In the genomic region with DNA sequence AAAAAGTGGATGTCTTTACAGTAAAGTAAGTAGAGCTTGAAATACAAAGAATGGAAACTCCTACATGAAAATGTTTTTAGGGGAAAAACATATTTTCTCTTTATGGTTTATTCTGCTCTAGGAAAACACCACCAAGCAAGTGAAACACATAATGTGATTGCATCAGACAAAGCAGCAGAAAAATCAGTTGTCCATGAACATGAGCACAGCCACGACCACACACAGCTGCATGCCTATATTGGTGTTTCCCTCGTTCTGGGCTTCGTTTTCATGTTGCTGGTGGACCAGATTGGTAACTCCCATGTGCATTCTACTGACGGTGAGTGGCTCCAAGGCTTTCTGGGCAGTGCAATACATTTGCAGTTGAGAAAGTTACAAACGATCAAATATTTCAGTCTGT, we compare ENCODE assay signal across 12 cellular contexts. TPM values are rescaled to one million over a fixed set of nuclear protein-coding genes. Genes with fewer than 3 reads are reported as not detected.
DNase-seq lines count a peak whose midpoint lies in the region; ATAC-seq, FAIRE-seq and TF ChIP-seq lines count a peak whose summit lies in the region.
"Had no signal": no experiment of that assay in that cellular context is flagged by ENCODE, and none has a peak within 500 bp of the region (broad histone marks: within the 10 kb centered on the region; RNA-seq: fewer than 3 reads in every experiment).

No MANE protein-coding gene starts in this region.

- H3K27ac ChIP-seq in GM12878 (ENCODE audit: control insufficient read depth, insufficient read depth) (peak overlapping the region; percentile 65), small intestine (ENCODE audit: low read depth in 1 of 2, low read length in 1 of 2) (no peak overlapping the region)
- H3K27ac ChIP-seq: gastroesophageal sphincter had no signal

- no peak overlapping the region for H2AFZ ChIP-seq in GM12878 (ENCODE audit: control insufficient read depth, low read depth, low read length)

- DNase-seq in GM10266 (ENCODE audit: extremely low spot score) (peak; percentile 57), GM12878 (ENCODE audit: low read depth, low spot score) (peak; percentile 58), small intestine (no peak), cerebellar cortex (ENCODE audit: low spot score) (no peak), NCI-H2107 treated with DMSO at 0.1 percent for 48 hours (lab: John Stamatoyannopoulos, UW; ENCODE audit: unreplicated experiment) (no peak)
- no peak for DNase-seq in activated effector memory CD4-positive, alpha-beta T cell treated with Interleukin-2 at 50 U/mL for 16 hours
- DNase-seq: NCI-H2171 treated with DMSO at 0.1 percent for 48 hours had no signal

- no peak for TF ChIP-seq RAD21 in GM12878 (IDR thresholded peaks at IDR 0.05; ENCODE audit: insufficient read depth, low read depth, low read length)

- H3K4me1 ChIP-seq in GM12878 (ENCODE audit: control insufficient read depth, insufficient read depth, low read length) (peaks cover 4% of the 10 kb centered on the region; the same call in 1 of the 2 replicates), small intestine (ENCODE audit: control insufficient read depth in 2 of 2, insufficient read depth in 1 of 2, low read depth in 1 of 2, low read length in 1 of 2) (no peaks in the 10 kb centered on the region)
- H3K4me1 ChIP-seq: gastroesophageal sphincter had no signal

- H3K9me3 ChIP-seq in GM12878 (replicated peaks; ENCODE audit: control insufficient read depth, insufficient read depth, low read length) (no peaks in the 10 kb centered on the region), small intestine (ENCODE audit: control insufficient read depth, low read depth) (no peaks in the 10 kb centered on the region)
- H3K9me3 ChIP-seq: gastroesophageal sphincter had no signal

- H3K27me3 ChIP-seq in GM12878 (replicated peaks in 1 of 2; ENCODE audit: control insufficient read depth in 2 of 2, insufficient read depth in 2 of 2, low read length in 1 of 2), result no peaks in the 10 kb centered on the region
- H3K27me3 ChIP-seq in small intestine (ENCODE audit: control insufficient read depth in 2 of 2, insufficient read depth in 2 of 2, low read length in 2 of 2), result no peaks in the 10 kb centered on the region
- H3K27me3 ChIP-seq: gastroesophageal sphincter had no signal

- H3K36me3 ChIP-seq in GM12878 (ENCODE audit: control insufficient read depth in 2 of 2, insufficient read depth in 2 of 2, low read length in 1 of 2), result peaks cover 2 to 14% of the 10 kb centered on the region in 2 experiments
- H3K36me3 ChIP-seq in small intestine (ENCODE audit: control insufficient read depth in 2 of 2, insufficient read depth in 2 of 2, low read length in 2 of 2), result peaks cover 0 to 6% of the 10 kb centered on the region in 2 donors

- POLR2A ChIA-PET in GM12878 (lab: Charles Lee), result interaction anchor here (0.5 to 2.9 kb wide), 4 partner anchors 40 to 332 kb away, joined by 3 to 22 read pairs (median 8); partner anchors contain the start of genes ERH and SLC39A9

- CTCF ChIA-PET in GM12878 (lab: Yijun Ruan, JAX), result interaction anchor here (0.6 to 2.3 kb wide), 7 partner anchors 14 to 312 kb away, joined by 3 to 15 read pairs (median 6); no protein-coding TSS in a partner anchor

- RAD21 ChIA-PET in GM12878 (lab: Charles Lee; ENCODE audit: unreplicated experiment), result interaction anchor here (1.2 to 3.1 kb wide), 8 partner anchors 18 to 139 kb away, joined by 3 to 18 read pairs (median 4); partner anchors contain the start of genes ERH and SLC39A9

- H3K4me3 ChIP-seq in GM12878, result no peak overlapping the region
- H3K4me3 ChIP-seq in small intestine (ENCODE audit: low read depth in 1 of 2, low read length in 2 of 2), result no peak overlapping the region
- H3K4me3 ChIP-seq: gastroesophageal sphincter had no signal

- in situ Hi-C loops in GM12878 (cut with MboI), result no loop called here

- BruUV-seq in GM12878 (replicated peaks; lab: Mats Ljungman, UMichigan), result no TSS peak

- FAIRE-seq in GM12878 (lab: Jason Lieb, UNC) (peak; percentile 81), small intestine (lab: Jason Lieb, UNC) (no peak)

- ATAC-seq in GM19395 (IDR thresholded peaks at IDR 0.05; ENCODE audit: unreplicated experiment) (peak; percentile 70), HG03139 (IDR thresholded peaks at IDR 0.05; ENCODE audit: unreplicated experiment) (peak; percentile 75), GM12878 (peak; percentile 95)
- ATAC-seq: gastroesophageal sphincter had no signal

- peaks cover 2% of the 10 kb centered on the region for H3K79me2 ChIP-seq in GM12878 (ENCODE audit: control insufficient read depth, insufficient read depth, low read length)

- intact Hi-C loops in GM12878 (cut with micrococcal nuclease; ENCODE audit: unreplicated experiment), result loop anchor here (2.0 kb wide), 1 partner anchor 41 kb away; no protein-coding TSS in a partner anchor

- TF ChIP-seq CTCF in GM10266 (IDR thresholded peaks at IDR 0.05; ENCODE audit: control insufficient read depth, insufficient read depth, low read depth, missing control alignments), result no peak
- TF ChIP-seq CTCF in GM12878 (IDR thresholded peaks at IDR 0.05 in 2 of 3, conservative IDR thresholded peaks at IDR 0.05 in 1 of 3; ENCODE audit: control insufficient read depth in 2 of 3, extremely low read depth in 1 of 3, insufficient read depth in 1 of 3, low read depth in 3 of 3, low read length in 3 of 3), result no peak

- TF ChIP-seq POLR2A in GM12878 (IDR thresholded peaks at IDR 0.05; ENCODE audit: low read depth, low read length), result peak; percentile 57

- no peak overlapping the region; the same call in 1 of the 2 replicates for H3K4me2 ChIP-seq in GM12878 (ENCODE audit: control insufficient read depth, insufficient read depth)

- SMC1A ChIA-PET in GM12878 (lab: Charles Lee; ENCODE audit: uncharacterized antibody, unreplicated experiment), result interaction anchor here (0.6 to 3.6 kb wide), 16 partner anchors 12 to 199 kb away, joined by 3 to 22 read pairs (median 4); partner anchors contain the start of genes ERH and SLC39A9

- WGBS in GM12878 (ENCODE audit: insufficient coverage, insufficient replicate concordance, low lambda C conversion rate, missing lambda C conversion rate), result 1% methylated on average over 5 of the region's 5 CpGs
- WGBS in small intestine, 3 donors, result 87 to 89% (median 87%) methylated on average over 5 of the region's 5 CpGs

- no peaks in the 10 kb centered on the region for H4K20me1 ChIP-seq in GM12878 (ENCODE audit: control insufficient read depth, insufficient read depth)

- 0 out of 2 replicates have a peak overlapping the region, but pooled peaks have one; percentile 13 for H3K9ac ChIP-seq in GM12878 (ENCODE audit: control insufficient read depth, insufficient read depth, low read length)

- no peak for TF ChIP-seq EP300 in GM12878 (IDR thresholded peaks at IDR 0.05; ENCODE audit: borderline replicate concordance in 1 of 2, control insufficient read depth in 1 of 2, low read depth in 2 of 2, low read length in 2 of 2)

RNA-seq across cellular contexts. Expression of gene PLEKHD1, which starts 42.6 kb away (rescaled TPM):
- 0.15 and 0.21 TPM in 2 replicates for total RNA-seq in GM12878 (2013; cell fraction: nucleolus; rRNA removed)
- total RNA-seq in GM12878 (2014; rRNA removed) (0.06 TPM in 1 of 2 replicates, not detected in the other), GM12878 (2014; rRNA removed; fragmentation: Illumina TruSeq; extraction: Trizol) (0.05 TPM in 1 of 2 replicates, not detected in the other), GM12878 (2021) (0.08 TPM in 1 of 2 replicates, not detected in the other)
- not detected for polyA plus RNA-seq in GM12878 (2011; ENCODE audit: low read depth)
- polyA plus RNA-seq in GM12878 (2011; rRNA removed) (0.01 and 0.03 TPM in 2 replicates), GM12878 (2014; fragmentation: Illumina TruSeq; extraction: Trizol) (0.01 TPM in 1 of 2 replicates, not detected in the other), GM12878 (2014; fragmentation: Nextera tagmentation; extraction: Ambion mirVana) (not detected), GM12878 (2014; rRNA removed) (0.03 TPM in 1 of 2 replicates, not detected in the other), GM12878 (2016; fragmentation: Nextera tagmentation; extraction: Ambion mirVana) (not detected), small intestine (under 1 TPM in 2 of 3 donors, not detected in 1; under 0.01 to 0.04 TPM)
- polyA plus RNA-seq in GM12878 (2011; cell fraction: cytosol; rRNA removed), result 0.01 and 0.02 TPM in 2 replicates
- polyA plus RNA-seq in GM12878 (2011; cell fraction: nucleus; rRNA removed), result 0.06 TPM in 2 replicates
- polyA plus RNA-seq in GM12878 (2012), result 0.01 and 0.04 TPM in 2 replicates
- not detected in 2 replicates for polyA minus RNA-seq in GM12878 (2011; rRNA and poly(A)+ RNA removed)
- polyA minus RNA-seq in GM12878 (2011; cell fraction: cytosol; rRNA and poly(A)+ RNA removed), result not detected in 2 replicates
- not detected in 2 replicates for polyA minus RNA-seq in GM12878 (2011; cell fraction: nucleus; rRNA and poly(A)+ RNA removed)
- total RNA-seq: HT1080, SK-MEL-5 had no signal

RNA-seq across cellular contexts. Expression of gene SLC39A9, which starts 43.5 kb away (rescaled TPM):
- total RNA-seq in GM12878 (2013; cell fraction: nucleolus; rRNA removed), result 143 and 144 TPM in 2 replicates
- total RNA-seq in GM12878 (2014; rRNA removed) (66.3 and 76.5 TPM in 2 replicates), GM12878 (2014; rRNA removed; fragmentation: Illumina TruSeq; extraction: Trizol) (65.4 and 69.1 TPM in 2 replicates), GM12878 (2021) (55.8 and 58.7 TPM in 2 replicates)
- 33.5 TPM for polyA plus RNA-seq in GM12878 (2011; ENCODE audit: low read depth)
- polyA plus RNA-seq in GM12878 (2011; rRNA removed) (109 and 121 TPM in 2 replicates), GM12878 (2014; fragmentation: Illumina TruSeq; extraction: Trizol) (50.2 and 58.3 TPM in 2 replicates), GM12878 (2014; fragmentation: Nextera tagmentation; extraction: Ambion mirVana) (10 to 100 TPM; 19.9 to 29.5 TPM), GM12878 (2014; rRNA removed) (35.1 and 40.9 TPM in 2 replicates), GM12878 (2016; fragmentation: Nextera tagmentation; extraction: Ambion mirVana) (10 to 100 TPM; 40.8 to 43.7 TPM), small intestine (10 to 100 TPM; 25.1 to 36.1 (median 27.1) TPM)
- polyA plus RNA-seq in GM12878 (2011; cell fraction: cytosol; rRNA removed), result 76.2 and 79.0 TPM in 2 replicates
- 58.8 and 86.5 TPM in 2 replicates for polyA plus RNA-seq in GM12878 (2011; cell fraction: nucleus; rRNA removed)
- polyA plus RNA-seq in GM12878 (2012), result 33.8 and 41.8 TPM in 2 replicates
- 237 and 247 TPM in 2 replicates for polyA minus RNA-seq in GM12878 (2011; rRNA and poly(A)+ RNA removed)
- 43.0 and 56.1 TPM in 2 replicates for polyA minus RNA-seq in GM12878 (2011; cell fraction: cytosol; rRNA and poly(A)+ RNA removed)
- polyA minus RNA-seq in GM12878 (2011; cell fraction: nucleus; rRNA and poly(A)+ RNA removed), result 41.6 and 49.9 TPM in 2 replicates

RNA-seq across cellular contexts. Expression of gene ERH, which starts 43.8 kb away (rescaled TPM):
- 77.0 and 96.5 TPM in 2 replicates for total RNA-seq in GM12878 (2013; cell fraction: nucleolus; rRNA removed)
- total RNA-seq in GM12878 (2014; rRNA removed), result 236 and 275 TPM in 2 replicates
- total RNA-seq in GM12878 (2014; rRNA removed; fragmentation: Illumina TruSeq; extraction: Trizol), result 440 and 441 TPM in 2 replicates
- 375 and 388 TPM in 2 replicates for total RNA-seq in GM12878 (2021)
- polyA plus RNA-seq in GM12878 (2011; ENCODE audit: low read depth), result 97.7 TPM
- polyA plus RNA-seq in GM12878 (2011; rRNA removed), result 491 and 785 TPM in 2 replicates
- polyA plus RNA-seq in GM12878 (2011; cell fraction: cytosol; rRNA removed), result 225 and 239 TPM in 2 replicates
- 76.8 and 103 TPM in 2 replicates for polyA plus RNA-seq in GM12878 (2011; cell fraction: nucleus; rRNA removed)
- polyA plus RNA-seq in GM12878 (2012), result 230 and 359 TPM in 2 replicates
- polyA plus RNA-seq in GM12878 (2014; fragmentation: Illumina TruSeq; extraction: Trizol), result 390 and 413 TPM in 2 replicates
- polyA plus RNA-seq in GM12878 (2014; fragmentation: Nextera tagmentation; extraction: Ambion mirVana), result 100 to 1,000 TPM; 538 to 852 TPM
- 269 and 302 TPM in 2 replicates for polyA plus RNA-seq in GM12878 (2014; rRNA removed)
- polyA plus RNA-seq in GM12878 (2016; fragmentation: Nextera tagmentation; extraction: Ambion mirVana), result 100 to 1,000 TPM; 255 to 334 TPM
- 120 and 155 TPM in 2 replicates for polyA minus RNA-seq in GM12878 (2011; rRNA and poly(A)+ RNA removed)
- 134 and 182 TPM in 2 replicates for polyA minus RNA-seq in GM12878 (2011; cell fraction: cytosol; rRNA and poly(A)+ RNA removed)
- polyA minus RNA-seq in GM12878 (2011; cell fraction: nucleus; rRNA and poly(A)+ RNA removed), result 48.6 and 71.8 TPM in 2 replicates
- 100 to 1,000 TPM; 131 to 207 (median 134) TPM for polyA plus RNA-seq in small intestine

Comparison
In these comparisons a context has a peak if more than half of its experiments do, and no peak if none do; other contexts are left out.
1. DNase-seq: peak in GM10266 (single experiment) and GM12878 (single experiment); none in small intestine (single experiment), cerebellar cortex (single experiment), NCI-H2107 treated with DMSO at 0.1 percent for 48 hours (single experiment) and activated effector memory CD4-positive, alpha-beta T cell treated with Interleukin-2 at 50 U/mL for 16 hours (single experiment).
2. Peak in every context shown above with its lines, with median percentiles within 50 percentile points of each other: ATAC-seq.